10 cellular contexts compared by ENCODE assay signal in the genomic region with DNA sequence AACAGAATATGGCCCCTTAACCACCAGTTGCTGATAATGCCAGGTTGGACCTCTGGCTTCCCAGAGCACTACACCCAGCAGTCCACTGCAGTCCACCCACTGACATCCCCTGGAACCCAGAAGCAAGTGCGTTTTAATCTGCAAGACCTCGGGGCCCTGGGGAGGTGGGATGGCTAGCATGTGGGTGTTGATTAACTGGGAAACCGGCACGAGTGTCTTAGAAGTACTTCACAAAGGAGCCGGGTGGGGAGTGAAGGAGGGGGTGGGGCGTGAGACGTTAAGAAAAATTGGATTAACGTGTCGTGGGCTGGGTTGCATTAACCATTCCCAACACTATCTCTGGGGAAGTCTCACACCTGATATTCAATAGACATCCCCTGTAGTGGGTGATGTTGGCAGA. TPM values are rescaled to one million over a fixed set of nuclear protein-coding genes. Genes with fewer than 3 reads are reported as not detected.
DNase-seq lines count a peak whose midpoint lies in the region; ATAC-seq and TF ChIP-seq lines count a peak whose summit lies in the region.
"Had no signal": no experiment of that assay in that cellular context is flagged by ENCODE, and none has a peak within 500 bp of the region (broad histone marks: within the 10 kb centered on the region; RNA-seq: fewer than 3 reads in every experiment).

No MANE protein-coding gene starts in this region.

- H3K4me2 ChIP-seq in SK-N-SH: peak overlapping the region; percentile 89
- peak overlapping the region; percentile 91 for H3K4me2 ChIP-seq in fibroblast of lung (ENCODE audit: extremely low read depth, insufficient read depth, low read length)

- H3K9me3 ChIP-seq in SK-N-SH (no peaks in the 10 kb centered on the region), WERI-Rb-1 (ENCODE audit: severe bottlenecking) (no peaks in the 10 kb centered on the region), fibroblast of lung (ENCODE audit: control insufficient read depth, insufficient read depth, low read depth, low read length) (no peaks in the 10 kb centered on the region), skeletal muscle tissue (ENCODE audit: control insufficient read depth in 3 of 3, low read length in 3 of 3) (no peaks in the 10 kb centered on the region)
- H3K9me3 ChIP-seq: vagina had no signal

- peaks cover 5 to 10% of the 10 kb centered on the region in 2 experiments; a peak in 2 of 4 replicates for H3K4me1 ChIP-seq in SK-N-SH (ENCODE audit: control insufficient read depth in 1 of 2, insufficient read depth in 2 of 2, low read depth in 1 of 2, low read length in 1 of 2)
- peaks cover 6% of the 10 kb centered on the region for H3K4me1 ChIP-seq in fibroblast of lung (ENCODE audit: control insufficient read depth, extremely low read depth, insufficient read depth, low read length)
- H3K4me1 ChIP-seq in skeletal muscle tissue (ENCODE audit: control insufficient read depth in 3 of 3, insufficient read depth in 3 of 3, low read length in 3 of 3): peaks cover 11 to 17% (median 17%) of the 10 kb centered on the region in 3 donors

- H4K20me1 ChIP-seq in SK-N-SH (ENCODE audit: insufficient read depth) (peaks cover 5% of the 10 kb centered on the region; the same call in 1 of the 2 replicates), fibroblast of lung (ENCODE audit: control insufficient read depth, extremely low read depth, insufficient read depth, low read length) (no peaks in the 10 kb centered on the region)

- ATAC-seq in SK-N-SH treated with all-trans-retinoic acid at 6 μM for 48 hours (no peak), sciatic nerve (no peak)

- POLR2A ChIA-PET in SK-N-SH (lab: Yijun Ruan, JAX): interaction anchor here (0.6 kb wide), 1 partner anchor 210 kb away, joined by 3 read pairs; no protein-coding TSS in a partner anchor

- H3K36me3 ChIP-seq in SK-N-SH (replicated peaks in 1 of 2; ENCODE audit: control insufficient read depth in 1 of 2, insufficient read depth in 2 of 2, low read length in 1 of 2): peaks cover 0 to 14% of the 10 kb centered on the region in 2 experiments
- H3K36me3 ChIP-seq in WERI-Rb-1: peaks cover 11% of the 10 kb centered on the region
- no peaks in the 10 kb centered on the region for H3K36me3 ChIP-seq in fibroblast of lung (ENCODE audit: control insufficient read depth, insufficient read depth, low read length)
- peaks cover 0 to 4% (median 3%) of the 10 kb centered on the region in 3 donors for H3K36me3 ChIP-seq in skeletal muscle tissue (ENCODE audit: control insufficient read depth in 3 of 3, insufficient read depth in 3 of 3, low read length in 3 of 3)
- H3K36me3 ChIP-seq: vagina had no signal

- no peak for TF ChIP-seq RAD21 in SK-N-SH (IDR thresholded peaks at IDR 0.05; ENCODE audit: low read length)

- TF ChIP-seq CTCF in SK-N-SH (IDR thresholded peaks at IDR 0.05): no peak
- no peak for TF ChIP-seq CTCF in WERI-Rb-1 (IDR thresholded peaks at IDR 0.05; ENCODE audit: low read depth, low read length)
- TF ChIP-seq CTCF in fibroblast of lung (conservative IDR thresholded peaks at IDR 0.05 in 1 of 2, IDR thresholded peaks at IDR 0.05 in 1 of 2; ENCODE audit: low read depth in 1 of 2, low read length in 2 of 2): no peak

- H2AFZ ChIP-seq in SK-N-SH (ENCODE audit: low read depth): no peak overlapping the region
- no peak overlapping the region for H2AFZ ChIP-seq in fibroblast of lung (ENCODE audit: low read length)

- CTCF ChIA-PET in SK-N-SH (lab: Yijun Ruan, JAX): interaction anchor here (1.9 to 4.2 kb wide), 3 partner anchors 23 to 196 kb away, joined by 5 to 29 read pairs (median 5); no protein-coding TSS in a partner anchor

- WGBS in SK-N-SH (ENCODE audit: low lambda C conversion rate): 22% methylated on average over 9 of the region's 9 CpGs

- DNase-seq in SK-N-SH (no peak), WERI-Rb-1 (no peak), fibroblast of lung (ENCODE audit: low read depth in 2 of 2) (no peak), C1 segment of cervical spinal cord (lab: John Stamatoyannopoulos, UW) (no peak), sciatic nerve (ENCODE audit: low spot score) (no peak), NCI-H2107 treated with DMSO at 0.1 percent for 48 hours (lab: John Stamatoyannopoulos, UW; ENCODE audit: unreplicated experiment) (no peak)

- no peaks in the 10 kb centered on the region for H3K9me2 ChIP-seq in SK-N-SH

- H3K9ac ChIP-seq in SK-N-SH (peak overlapping the region; percentile 78; the same call in 1 of the 2 replicates), fibroblast of lung (ENCODE audit: insufficient read depth, low read length) (no peak overlapping the region), skeletal muscle tissue (ENCODE audit: low read depth in 1 of 3, low read length in 3 of 3) (peak overlapping the region in 2 of 3 donors; percentile 48 to 66)

- H3K27me3 ChIP-seq in SK-N-SH (ENCODE audit: insufficient read depth): no peaks in the 10 kb centered on the region
- peaks cover 16% of the 10 kb centered on the region for H3K27me3 ChIP-seq in WERI-Rb-1 (ENCODE audit: insufficient read depth, low read depth, severe bottlenecking)
- H3K27me3 ChIP-seq in fibroblast of lung (ENCODE audit: control insufficient read depth, insufficient read depth, low read length): no peaks in the 10 kb centered on the region
- H3K27me3 ChIP-seq in skeletal muscle tissue (ENCODE audit: control insufficient read depth in 3 of 3, insufficient read depth in 3 of 3, low read length in 3 of 3): peaks cover 0 to 24% (median 9%) of the 10 kb centered on the region in 3 donors
- H3K27me3 ChIP-seq: vagina had no signal

- peaks cover 16% of the 10 kb centered on the region for H3F3A ChIP-seq in SK-N-SH (replicated peaks; ENCODE audit: insufficient read depth)

- H3K79me2 ChIP-seq in SK-N-SH (ENCODE audit: insufficient read depth): peaks cover 20% of the 10 kb centered on the region
- H3K79me2 ChIP-seq in fibroblast of lung (ENCODE audit: control insufficient read depth, insufficient read depth, low read length): peaks cover 2% of the 10 kb centered on the region

- peak overlapping the region; percentile 75 to 80 for H3K4me3 ChIP-seq in SK-N-SH (ENCODE audit: low read depth in 2 of 2, low read length in 1 of 2)
- H3K4me3 ChIP-seq in WERI-Rb-1 (ENCODE audit: low read depth, low read length): peak overlapping the region; percentile 67
- peak overlapping the region in 3 of 4 experiments; percentile 52 to 69 (median 66) for H3K4me3 ChIP-seq in fibroblast of lung (replicated peaks in 1 of 4; ENCODE audit: control extremely low read depth in 1 of 4, insufficient read depth in 1 of 4, low read depth in 3 of 4, low read length in 4 of 4)
- peak overlapping the region in 1 of 3 donors; percentile 65 for H3K4me3 ChIP-seq in skeletal muscle tissue (ENCODE audit: low read length in 3 of 3)

- intact Hi-C loops in sciatic nerve (cut with DNase I): loop anchor here (10.0 kb wide), 1 partner anchor 134 kb away; no protein-coding TSS in a partner anchor

- H3K27ac ChIP-seq in SK-N-SH (ENCODE audit: low read depth in 2 of 2, low read length in 1 of 2) (peak overlapping the region in 1 of 2 experiments; percentile 72; a peak in 1 of 4 replicates), WERI-Rb-1 (no peak overlapping the region), fibroblast of lung (ENCODE audit: insufficient read depth, low read length) (no peak overlapping the region), skeletal muscle tissue (ENCODE audit: low read depth, low read length) (no peak overlapping the region)

- TF ChIP-seq EP300 in SK-N-SH (IDR thresholded peaks at IDR 0.05; ENCODE audit: borderline replicate concordance in 1 of 2, low read depth in 1 of 2, low read length in 1 of 2): no peak

TF ChIP-seq in SK-N-SH, 30 proteins besides CTCF, POLR2A, EP300 and RAD21 (continues in another document):
- no peak for TF ChIP-seq NRF1 (IDR thresholded peaks at IDR 0.05; ENCODE audit: low read depth, low read length)
- no peak for TF ChIP-seq FOXJ3 (CRISPR knock-in tag; IDR thresholded peaks at IDR 0.05)
- TF ChIP-seq TAF1 (IDR thresholded peaks at IDR 0.05; ENCODE audit: borderline replicate concordance, low read depth, low read length): no peak
- no peak for TF ChIP-seq FOXM1 (IDR thresholded peaks at IDR 0.05; ENCODE audit: low read depth)

TF ChIP-seq in SK-N-SH treated with all-trans-retinoic acid at 6 μM for 48 hours, 23 proteins besides CTCF, POLR2A, EP300 and RAD21 (continues in another document):
- TF ChIP-seq RARB (CRISPR knock-in tag; IDR thresholded peaks at IDR 0.05) (no peak), ISL1 (CRISPR knock-in tag; IDR thresholded peaks at IDR 0.05) (no peak), ZNF565 (CRISPR knock-in tag; conservative IDR thresholded peaks at IDR 0.05; ENCODE audit: low read depth) (no peak)

RNA-seq across cellular contexts. Expression of a gene that starts 6.1 kb away (rescaled TPM):
- polyA plus RNA-seq in SK-N-SH (2012; rRNA removed) (3.8 and 6.4 TPM in 2 replicates), fibroblast of lung (8.2 and 11.3 TPM in 2 replicates)
- polyA plus RNA-seq in SK-N-SH (2012; cell fraction: cytosol; rRNA removed): 2.1 and 3.1 TPM in 2 replicates
- polyA plus RNA-seq in SK-N-SH (2012; cell fraction: nucleus; rRNA removed): 13.7 and 15.5 TPM in 2 replicates
- total RNA-seq in fibroblast of lung (29.1 and 30.0 TPM in 2 replicates), skeletal muscle tissue (23.5 TPM), sciatic nerve (85.0 TPM)
- polyA plus RNA-seq in fibroblast of lung (2012): 31.7 and 32.0 TPM in 2 replicates
- polyA minus RNA-seq in fibroblast of lung (ENCODE audit: low replicate concordance): 14.0 and 15.0 TPM in 2 replicates

RNA-seq across cellular contexts. Expression of a gene that starts 7.0 kb away (rescaled TPM):
- 58.1 and 59.2 TPM in 2 replicates for polyA plus RNA-seq in SK-N-SH (2012; rRNA removed)
- polyA plus RNA-seq in SK-N-SH (2012; cell fraction: cytosol; rRNA removed): 39.2 and 51.0 TPM in 2 replicates
- polyA plus RNA-seq in SK-N-SH (2012; cell fraction: nucleus; rRNA removed): 34.5 and 38.7 TPM in 2 replicates
- 40.6 and 41.1 TPM in 2 replicates for total RNA-seq in fibroblast of lung
- 27.9 and 41.8 TPM in 2 replicates for polyA plus RNA-seq in fibroblast of lung
- 21.1 and 44.6 TPM in 2 replicates for polyA plus RNA-seq in fibroblast of lung (2012)
- polyA minus RNA-seq in fibroblast of lung (ENCODE audit: low replicate concordance): 17.5 and 21.0 TPM in 2 replicates
- 24.0 TPM for total RNA-seq in skeletal muscle tissue
- total RNA-seq in sciatic nerve: 12.9 TPM

RNA-seq across cellular contexts. Expression of a gene that starts 18.9 kb away (rescaled TPM):
- polyA plus RNA-seq in SK-N-SH (2012; rRNA removed) (36.2 and 39.5 TPM in 2 replicates), fibroblast of lung (28.5 and 31.3 TPM in 2 replicates)
- 10.0 and 16.0 TPM in 2 replicates for polyA plus RNA-seq in SK-N-SH (2012; cell fraction: cytosol; rRNA removed)
- 149 and 180 TPM in 2 replicates for polyA plus RNA-seq in SK-N-SH (2012; cell fraction: nucleus; rRNA removed)
- total RNA-seq in fibroblast of lung (21.3 and 23.1 TPM in 2 replicates), skeletal muscle tissue (14.1 TPM), sciatic nerve (37.7 TPM)
- polyA plus RNA-seq in fibroblast of lung (2012): 33.4 and 34.1 TPM in 2 replicates
- polyA minus RNA-seq in fibroblast of lung (ENCODE audit: low replicate concordance): 194 and 205 TPM in 2 replicates

RNA-seq across cellular contexts. Expression of a gene that starts 23.7 kb away (rescaled TPM):
- polyA plus RNA-seq in SK-N-SH (2012; rRNA removed): 0.07 TPM in 1 of 2 replicates, not detected in the other
- polyA plus RNA-seq in SK-N-SH (2012; cell fraction: cytosol; rRNA removed): 0.01 and 0.03 TPM in 2 replicates
- polyA plus RNA-seq in SK-N-SH (2012; cell fraction: nucleus; rRNA removed): 0.02 and 0.04 TPM in 2 replicates
- 0.51 and 0.83 TPM in 2 replicates for total RNA-seq in fibroblast of lung
- 0.14 and 0.39 TPM in 2 replicates for polyA plus RNA-seq in fibroblast of lung
- 0.40 and 0.76 TPM in 2 replicates for polyA plus RNA-seq in fibroblast of lung (2012)
- 0.20 TPM in 1 of 2 replicates, not detected in the other for polyA minus RNA-seq in fibroblast of lung (ENCODE audit: low replicate concordance)
- total RNA-seq in skeletal muscle tissue: 1.0 TPM
- 5.8 TPM for total RNA-seq in sciatic nerve
- total RNA-seq: glomerular endothelial cell had no signal
